ENCODE assay signal across 8 cellular contexts in genomic region chr16:2904922-2905240, GRCh38. TPM values are rescaled to one million over a fixed set of nuclear protein-coding genes. Genes with fewer than 3 reads are reported as not detected.
DNase-seq lines count a peak whose midpoint lies in the region; ATAC-seq and TF ChIP-seq lines count a peak whose summit lies in the region.

No MANE protein-coding gene starts in this region.

- H3K36me3 ChIP-seq in kidney epithelial cell (ENCODE audit: control insufficient read depth, insufficient read depth, low read length), result no peaks in the 10 kb centered on the region
- H3K36me3 ChIP-seq in testis (ENCODE audit: low read depth, missing control alignments), result no peaks in the 10 kb centered on the region

- intact Hi-C loops in testis (cut with DNase I; ENCODE audit: low total_unique reads), result no loop called here

- H3K27me3 Mint-ChIP-seq in activated naive CD8-positive, alpha-beta T cell treated with anti-CD3 and anti-CD28 coated beads, Interleukin-2, amount 10 ng/mL, durations not matched to agents 7 days and 5 days, result peaks cover 3% of the 10 kb centered on the region

- H3K36me3 Mint-ChIP-seq in activated naive CD8-positive, alpha-beta T cell treated with anti-CD3 and anti-CD28 coated beads, Interleukin-2, amount 10 ng/mL, durations not matched to agents 7 days and 5 days, result no peaks in the 10 kb centered on the region

- H3K9me3 ChIP-seq in testis, result no peaks in the 10 kb centered on the region

- TF ChIP-seq CTCF in kidney epithelial cell (IDR thresholded peaks at IDR 0.05; ENCODE audit: insufficient read depth, low read length, poor library complexity, severe bottlenecking), result no peak
- no peak for TF ChIP-seq CTCF in testis (IDR thresholded peaks at IDR 0.05)

- peak overlapping the region; percentile 92 for H3K4me3 ChIP-seq in kidney epithelial cell (ENCODE audit: low read depth, low read length)
- H3K4me3 ChIP-seq in testis, result peak overlapping the region; percentile 67 to 78

- no peaks in the 10 kb centered on the region for H3K9me3 Mint-ChIP-seq in activated naive CD8-positive, alpha-beta T cell treated with anti-CD3 and anti-CD28 coated beads, Interleukin-2, amount 10 ng/mL, durations not matched to agents 7 days and 5 days

- peak overlapping the region; percentile 94 for H3K27ac Mint-ChIP-seq in activated naive CD8-positive, alpha-beta T cell treated with anti-CD3 and anti-CD28 coated beads, Interleukin-2, amount 10 ng/mL, durations not matched to agents 7 days and 5 days

- peaks cover 22% of the 10 kb centered on the region for H3K4me1 Mint-ChIP-seq in activated naive CD8-positive, alpha-beta T cell treated with anti-CD3 and anti-CD28 coated beads, Interleukin-2, amount 10 ng/mL, durations not matched to agents 7 days and 5 days

- H3K4me1 ChIP-seq in testis, result peaks cover 14% of the 10 kb centered on the region

- no peak for TF ChIP-seq POLR2A in testis (IDR thresholded peaks at IDR 0.05)

- H3K27me3 ChIP-seq in kidney epithelial cell (ENCODE audit: control insufficient read depth, insufficient read depth, low read length) (no peaks in the 10 kb centered on the region), testis (no peaks in the 10 kb centered on the region)

- POLR2A ChIA-PET in activated naive CD8-positive, alpha-beta T cell treated with anti-CD3 and anti-CD28 coated beads, Interleukin-2, amount 10 ng/mL, durations not matched to agents 7 days and 5 days (lab: Charles Lee), result interaction anchor here (1.9 kb wide), 1 partner anchor 22 kb away, joined by 8 read pairs; the partner anchor contains the start of gene FLYWCH2

- no peak for DNase-seq in activated naive CD8-positive, alpha-beta T cell treated with anti-CD3 and anti-CD28 coated beads, Interleukin-2, amount 10 ng/mL, durations not matched to agents 7 days and 5 days
- DNase-seq in kidney epithelial cell (ENCODE audit: low read depth), result no peak
- no peak for DNase-seq in testis
- DNase-seq in DMS 273 (lab: John Stamatoyannopoulos, UW; ENCODE audit: unreplicated experiment), result no peak
- DNase-seq in NCI-H1694 treated with DMSO at 0.1 percent for 48 hours (lab: John Stamatoyannopoulos, UW), result no peak

- ATAC-seq in GM19025 (IDR thresholded peaks at IDR 0.05; ENCODE audit: low read depth, unreplicated experiment) (peak; percentile 8), HG03175 (IDR thresholded peaks at IDR 0.05; ENCODE audit: unreplicated experiment) (peak; percentile 8), GM19463 (IDR thresholded peaks at IDR 0.05; ENCODE audit: unreplicated experiment) (no peak)
- ATAC-seq in activated naive CD8-positive, alpha-beta T cell treated with anti-CD3 and anti-CD28 coated beads, Interleukin-2, amount 10 ng/mL, durations not matched to agents 7 days and 5 days (ENCODE audit: low read depth), result no peak

- peak overlapping the region; percentile 84 to 86 for H3K27ac ChIP-seq in testis

- H3K4me3 Mint-ChIP-seq in activated naive CD8-positive, alpha-beta T cell treated with anti-CD3 and anti-CD28 coated beads, Interleukin-2, amount 10 ng/mL, durations not matched to agents 7 days and 5 days, result peak overlapping the region; percentile 90

- 2% methylated on average over 28 of the region's 32 CpGs; no CpG with 5 or more reads in 1 of the 2 donors for WGBS in testis, 2 donors

RNA-seq across cellular contexts. Expression of gene FLYWCH1, which starts 6.8 kb away (rescaled TPM):
- total RNA-seq in activated naive CD8-positive, alpha-beta T cell treated with anti-CD3 and anti-CD28 coated beads, Interleukin-2, amount 10 ng/mL, durations not matched to agents 7 days and 5 days, result 10 to 100 TPM; 65.5 to 69.7 TPM
- total RNA-seq in kidney epithelial cell, result 48.4 and 66.1 TPM in 2 replicates
- 10 to 100 TPM; 26.7 to 31.0 TPM for total RNA-seq in testis
- 12.5 TPM for polyA plus RNA-seq in testis (ENCODE audit: insufficient read depth, low read depth, low replicate concordance)

RNA-seq across cellular contexts. Expression of gene FLYWCH2, which starts 21.9 kb away (rescaled TPM):
- 10 to 100 TPM; 21.0 to 21.2 TPM for total RNA-seq in activated naive CD8-positive, alpha-beta T cell treated with anti-CD3 and anti-CD28 coated beads, Interleukin-2, amount 10 ng/mL, durations not matched to agents 7 days and 5 days
- total RNA-seq in kidney epithelial cell (58.6 and 69.5 TPM in 2 replicates), testis (10 to 100 TPM; 96.1 to 96.5 TPM)
- 42.3 TPM for polyA plus RNA-seq in testis (ENCODE audit: insufficient read depth, low read depth, low replicate concordance)

RNA-seq across cellular contexts. Expression of gene PRSS22, which starts 46.9 kb away (rescaled TPM):
- total RNA-seq in activated naive CD8-positive, alpha-beta T cell treated with anti-CD3 and anti-CD28 coated beads, Interleukin-2, amount 10 ng/mL, durations not matched to agents 7 days and 5 days, result not detected
- total RNA-seq in kidney epithelial cell (71.8 and 76.0 TPM in 2 replicates), testis (not detected)
- polyA plus RNA-seq in testis (ENCODE audit: insufficient read depth, low read depth, low replicate concordance), result 0.38 TPM

RNA-seq across cellular contexts. Expression of gene KREMEN2, which starts 59.2 kb away (rescaled TPM):
- under 1 TPM in 1 of 2 experiments, not detected in 1; 0.36 TPM for total RNA-seq in activated naive CD8-positive, alpha-beta T cell treated with anti-CD3 and anti-CD28 coated beads, Interleukin-2, amount 10 ng/mL, durations not matched to agents 7 days and 5 days
- total RNA-seq in kidney epithelial cell (0.04 and 1.3 TPM in 2 replicates), testis (1 to 10 TPM; 1.7 TPM)
- polyA plus RNA-seq in testis (ENCODE audit: insufficient read depth, low read depth, low replicate concordance), result 0.86 TPM

Comparison
In these comparisons a context has a peak if more than half of its experiments do, and no peak if none do; other contexts are left out.
1. ATAC-seq: peak in GM19025 (single experiment) and HG03175 (single experiment); none in activated naive CD8-positive, alpha-beta T cell treated with anti-CD3 and anti-CD28 coated beads, Interleukin-2, amount 10 ng/mL, durations not matched to agents 7 days and 5 days (single experiment) and GM19463 (single experiment).
2. RNA of gene PRSS22, which starts 46.9 kb away (total RNA-seq): 71.8 to 76.0 TPM in kidney epithelial cell; not detected in testis and not detected in activated naive CD8-positive, alpha-beta T cell treated with anti-CD3 and anti-CD28 coated beads, Interleukin-2, amount 10 ng/mL, durations not matched to agents 7 days and 5 days; every median in the first group is over 10 times any median in the second.